ENCODE assay signal across 1 cellular context in genomic region chr6:163165922-163166321, GRCh38.
TF ChIP-seq lines count a peak whose summit lies in the region.

No MANE protein-coding gene starts in this region.

TF ChIP-seq in GM23338, 12 proteins besides CTCF, POLR2A, EP300 and RAD21 (continued from another document):
- no peak for TF ChIP-seq ZNF462 (CRISPR knock-in tag; IDR thresholded peaks at IDR 0.05)
- TF ChIP-seq CREB1 (CRISPR knock-in tag; IDR thresholded peaks at IDR 0.05; ENCODE audit: low read depth): no peak
- TF ChIP-seq ETS1 (IDR thresholded peaks at IDR 0.05): no peak
- no peak for TF ChIP-seq STAT1 (IDR thresholded peaks at IDR 0.05; ENCODE audit: unreplicated experiment)
- TF ChIP-seq JUNB (IDR thresholded peaks at IDR 0.05; ENCODE audit: unreplicated experiment): no peak
- TF ChIP-seq POLR2AphosphoS5 (IDR thresholded peaks at IDR 0.05; ENCODE audit: low read depth): no peak
TF ChIP-seq in GM23338: peak in this region for 0.
